Comparison of ENCODE assay signal across 9 cellular contexts in genomic region chr7:12638851-12639467, GRCh38. TPM values are rescaled to one million over a fixed set of nuclear protein-coding genes. Genes with fewer than 3 reads are reported as not detected.
DNase-seq lines count a peak whose midpoint lies in the region; ATAC-seq and TF ChIP-seq lines count a peak whose summit lies in the region.
"Had no signal": no experiment of that assay in that cellular context is flagged by ENCODE, and none has a peak within 500 bp of the region (broad histone marks: within the 10 kb centered on the region; RNA-seq: fewer than 3 reads in every experiment).

No MANE protein-coding gene starts in this region.

- WGBS in psoas muscle, 3 donors, result 14 to 18% (median 17%) methylated on average over 6 of the region's 6 CpGs

- DNase-seq in CD8-positive, alpha-beta T cell, result no peak
- DNase-seq in KBM-7, result peak; percentile 72
- DNase-seq in SHP77 (lab: John Stamatoyannopoulos, UW), result peak; percentile 37 to 45
- peak; percentile 32 for DNase-seq in fibroblast of gingiva (ENCODE audit: low read depth)
- DNase-seq in psoas muscle, result no peak
- DNase-seq in activated CD4-positive, CD25-positive, alpha-beta regulatory T cell treated with anti-CD3 and anti-CD28 coated beads, Interleukin-2, amount 50 U/mL, for 72 hours, result no peak
- DNase-seq in stimulated activated CD8-positive, alpha-beta memory T cell treated with anti-CD3 and anti-CD28 coated beads, Interleukin-4, amount 100 ng/mL, for 48 hours, result no peak
- DNase-seq: left cardiac atrium had no signal

- no peak overlapping the region for H3K27ac Mint-ChIP-seq in CD8-positive, alpha-beta T cell

- H3K4me3 ChIP-seq in CD8-positive, alpha-beta T cell (ENCODE audit: low read depth, low read length), result no peak overlapping the region
- no peak overlapping the region for H3K4me3 ChIP-seq in psoas muscle

- no peaks in the 10 kb centered on the region for H3K27me3 ChIP-seq in CD8-positive, alpha-beta T cell (ENCODE audit: insufficient read depth, low read length)
- no peaks in the 10 kb centered on the region for H3K27me3 ChIP-seq in psoas muscle (ENCODE audit: insufficient read depth in 3 of 3, low read length in 2 of 3)

- intact Hi-C loops in CD8-positive, alpha-beta T cell (cut with DNase I, micrococcal nuclease), result loop anchor here (1.0 to 5.0 kb wide), 3 partner anchors 48 to 1818 kb away; partner anchors contain the start of gene ARL4A (in 1 of the 2)
- intact Hi-C loops in psoas muscle (cut with DNase I), result loop anchor here in 1 of 2 donors (2.0 kb wide), 1 partner anchor 624 kb away; no protein-coding TSS in a partner anchor

- no peaks in the 10 kb centered on the region for H3K36me3 Mint-ChIP-seq in CD8-positive, alpha-beta T cell

- H3K9me3 Mint-ChIP-seq in CD8-positive, alpha-beta T cell, result no peaks in the 10 kb centered on the region

- H3K4me1 ChIP-seq in CD8-positive, alpha-beta T cell (ENCODE audit: insufficient read depth, low read length), result no peaks in the 10 kb centered on the region
- H3K4me1 ChIP-seq in psoas muscle, result no peaks in the 10 kb centered on the region

- in situ Hi-C loops in KBM-7 (cut with MboI; ENCODE audit: low pct_unique_long_range_greater_than_20kb, low sequenced_read_pairs), result loop anchor here (25.0 kb wide), 1 partner anchor 623 kb away; no protein-coding TSS in a partner anchor

- H3K36me3 ChIP-seq in CD8-positive, alpha-beta T cell (ENCODE audit: insufficient read depth, low read length), result no peaks in the 10 kb centered on the region
- H3K36me3 ChIP-seq in psoas muscle (ENCODE audit: insufficient read depth in 1 of 2, low read depth in 1 of 2), result no peaks in the 10 kb centered on the region

- peak; percentile 40 for ATAC-seq in CD8-positive, alpha-beta T cell
- ATAC-seq in GM18873 (IDR thresholded peaks at IDR 0.05; ENCODE audit: low FRiP score, unreplicated experiment), result peak; percentile 35
- ATAC-seq in psoas muscle, result peak in 1 of 4 donors; percentile 66

- H3K27ac ChIP-seq in CD8-positive, alpha-beta T cell (ENCODE audit: low read depth, low read length), result no peak overlapping the region
- H3K27ac ChIP-seq in psoas muscle, result no peak overlapping the region

- peaks cover 16% of the 10 kb centered on the region for H3K4me1 Mint-ChIP-seq in CD8-positive, alpha-beta T cell (ENCODE audit: low read depth)

- no peak overlapping the region for H3K4me3 Mint-ChIP-seq in CD8-positive, alpha-beta T cell

- H3K9me3 ChIP-seq in CD8-positive, alpha-beta T cell (ENCODE audit: low read length), result no peaks in the 10 kb centered on the region
- H3K9me3 ChIP-seq in psoas muscle, result no peaks in the 10 kb centered on the region

- peak; percentile 90 for TF ChIP-seq CTCF in CD8-positive, alpha-beta T cell (IDR thresholded peaks at IDR 0.05)
- peak; percentile 60 for TF ChIP-seq CTCF in psoas muscle (IDR thresholded peaks at IDR 0.05)

- POLR2A ChIA-PET in CD8-positive, alpha-beta T cell (lab: Charles Lee), result interaction anchor here (0.6 kb wide), 1 partner anchor 13 kb away, joined by 3 read pairs; no protein-coding TSS in a partner anchor

- CTCF ChIA-PET in CD8-positive, alpha-beta T cell (lab: Charles Lee), result interaction anchor here (0.7 to 2.1 kb wide), 6 partner anchors 8 to 1088 kb away, joined by 4 to 8 read pairs (median 5); no protein-coding TSS in a partner anchor

- peaks cover 2% of the 10 kb centered on the region for H3K27me3 Mint-ChIP-seq in CD8-positive, alpha-beta T cell (ENCODE audit: low read depth)

RNA-seq across cellular contexts. Expression of gene ARL4A, which starts 48.5 kb away (rescaled TPM):
- total RNA-seq in CD8-positive, alpha-beta T cell, result 10 to 100 TPM; 48.6 to 56.2 TPM
- 10 to 100 TPM in 1 of 4 donors, 1 to 10 TPM in 3; 2.5 to 15.3 (median 5.2) TPM for total RNA-seq in psoas muscle
- 10 to 100 TPM in 2 of 3 donors, 1 to 10 TPM in 1; 6.6 to 47.7 (median 12.6) TPM for polyA plus RNA-seq in psoas muscle

Comparison
In these comparisons a context has a peak if more than half of its experiments do, and no peak if none do; other contexts are left out.
1. DNase-seq: peak in KBM-7 (single experiment), SHP77 (2 of 2) and fibroblast of gingiva (single experiment); none in CD8-positive, alpha-beta T cell (0 of 7), psoas muscle (0 of 2), activated CD4-positive, CD25-positive, alpha-beta regulatory T cell treated with anti-CD3 and anti-CD28 coated beads, Interleukin-2, amount 50 U/mL, for 72 hours (single experiment) and stimulated activated CD8-positive, alpha-beta memory T cell treated with anti-CD3 and anti-CD28 coated beads, Interleukin-4, amount 100 ng/mL, for 48 hours (single experiment).